1 cellular context compared by ENCODE assay signal in genomic region chr1:51421961-51422360, GRCh38.
TF ChIP-seq lines count a peak whose summit lies in the region.

No MANE protein-coding gene starts in this region.

TF ChIP-seq in GM12878, 131 proteins besides CTCF, POLR2A, EP300 and RAD21 (continued from another document):
- TF ChIP-seq TBL1XR1 (IDR thresholded peaks at IDR 0.05; ENCODE audit: low read depth, low read length) (no peak), BMI1 (IDR thresholded peaks at IDR 0.05; ENCODE audit: borderline replicate concordance) (no peak), KLF5 (IDR thresholded peaks at IDR 0.05; ENCODE audit: partially characterized antibody) (no peak), ATF7 (IDR thresholded peaks at IDR 0.05; ENCODE audit: low read depth) (no peak), SPI1 (IDR thresholded peaks at IDR 0.05; ENCODE audit: borderline replicate concordance, insufficient read depth, low read depth, low read length) (no peak), ZNF384 (IDR thresholded peaks at IDR 0.05; ENCODE audit: borderline replicate concordance, low read depth, low read length) (no peak), SRF (IDR thresholded peaks at IDR 0.05; ENCODE audit: low read depth in 2 of 2, low read length in 2 of 2) (no peak), CREB1 (IDR thresholded peaks at IDR 0.05; ENCODE audit: low read depth) (peak; percentile 89), ATF2 (IDR thresholded peaks at IDR 0.05; ENCODE audit: low read length) (no peak), ATF3 (IDR thresholded peaks at IDR 0.05; ENCODE audit: borderline replicate concordance, extremely low read depth, low read depth, low read length) (no peak), CREM (IDR thresholded peaks at IDR 0.05; ENCODE audit: low read depth) (peak; percentile 81; the same call in 1 of the 2 replicates)
TF ChIP-seq in GM12878: peak in this region for 3.
